ENCODE assay signal across 9 cellular contexts in the genomic region with DNA sequence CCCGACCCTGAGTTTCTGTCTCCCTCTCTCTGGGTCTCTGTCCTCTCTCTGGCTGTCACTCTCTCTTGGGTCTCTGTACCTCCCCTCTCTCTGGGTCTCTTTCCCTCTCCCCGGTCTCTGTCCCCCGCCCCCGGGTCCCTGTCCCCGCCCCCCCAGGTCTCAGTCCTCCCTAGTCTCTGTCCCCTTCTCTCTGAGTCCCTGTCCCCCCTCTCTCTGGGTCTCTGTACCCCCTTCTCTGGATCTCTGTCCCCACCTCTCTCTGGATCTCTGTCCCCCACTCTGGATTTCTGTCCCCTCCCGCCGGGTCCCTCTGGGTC. TPM values are rescaled to one million over a fixed set of nuclear protein-coding genes. Genes with fewer than 3 reads are reported as not detected.
A peak's percentile ranks its signal among the peaks of the same experiment; 100 is the strongest.
DNase-seq lines count a peak whose midpoint lies in the region; ATAC-seq and TF ChIP-seq lines count a peak whose summit lies in the region.
"Had no signal": no experiment of that assay in that cellular context is flagged by ENCODE, and none has a peak within 500 bp of the region (broad histone marks: within the 10 kb centered on the region; RNA-seq: fewer than 3 reads in every experiment).

No MANE protein-coding gene starts in this region.

- ATAC-seq in WTC11 (no peak), GM19023 (IDR thresholded peaks at IDR 0.05; ENCODE audit: unreplicated experiment) (no peak)

- peaks cover 4% of the 10 kb centered on the region for H3K9me3 Mint-ChIP-seq in WTC11

- H3K9me3 ChIP-seq in SJSA1 (replicated peaks), result no peaks in the 10 kb centered on the region; the same call in 1 of the 2 replicates
- H3K9me3 ChIP-seq in esophagus squamous epithelium, result no peaks in the 10 kb centered on the region

- no peaks in the 10 kb centered on the region for H3K27me3 Mint-ChIP-seq in WTC11 (ENCODE audit: low read depth)

- CTCF ChIA-PET in WTC11 (lab: Charles Lee), result interaction anchor here (0.8 to 2.3 kb wide), 4 partner anchors 8 to 167 kb away, joined by 3 to 14 read pairs (median 7); partner anchors contain the start of genes GYS1 and RUVBL2

- DNase-seq in GM12864 (ENCODE audit: low read depth) (no peak), SJSA1 (ENCODE audit: low read depth in 1 of 2, low spot score in 2 of 2) (no peak), esophagus squamous epithelium (lab: John Stamatoyannopoulos, UW) (no peak), WTC11 (ENCODE audit: low spot score) (no peak), NCI-H2107 treated with DMSO at 0.1 percent for 48 hours (lab: John Stamatoyannopoulos, UW; ENCODE audit: unreplicated experiment) (no peak), NCI-H510A treated with DMSO at 0.1 percent for 48 hours (lab: John Stamatoyannopoulos, UW) (no peak)

- H3K27me3 ChIP-seq in SJSA1 (replicated peaks) (no peaks in the 10 kb centered on the region), esophagus squamous epithelium (no peaks in the 10 kb centered on the region)

- H3K4me1 ChIP-seq in SJSA1 (replicated peaks) (peaks cover 40% of the 10 kb centered on the region), esophagus squamous epithelium (peaks cover 42 to 58% (median 44%) of the 10 kb centered on the region in 3 donors)

- TF ChIP-seq CTCF in GM12864 (IDR thresholded peaks at IDR 0.05; ENCODE audit: low read depth, low read length, missing control alignments) (no peak), esophagus squamous epithelium (IDR thresholded peaks at IDR 0.05) (no peak), WTC11 (IDR thresholded peaks at IDR 0.05) (no peak)

- H3K4me3 ChIP-seq in GM12864 (ENCODE audit: low read depth, low read length) (peak overlapping the region; percentile 25), SJSA1 (no peak overlapping the region), esophagus squamous epithelium (peak overlapping the region in 1 of 4 donors; percentile 9), skin epidermis (no peak overlapping the region)

- 62 to 73% methylated on average over 4 to 7 of the region's 7 CpGs for WGBS in esophagus squamous epithelium, 2 donors

- H3K36me3 ChIP-seq in SJSA1, result peaks cover 41% of the 10 kb centered on the region
- peaks cover 0 to 19% (median 0%) of the 10 kb centered on the region in 3 donors for H3K36me3 ChIP-seq in esophagus squamous epithelium

- H3K27ac ChIP-seq in SJSA1, result peak overlapping the region; percentile 67
- peak overlapping the region; percentile 84 to 95 (median 94) for H3K27ac ChIP-seq in esophagus squamous epithelium
- peak overlapping the region in 20 of 21 experiments; percentile 32 to 95 (median 88) for H3K27ac ChIP-seq in skin epidermis

- peaks cover 33% of the 10 kb centered on the region for H3K4me1 Mint-ChIP-seq in WTC11

- TF ChIP-seq POLR2A in esophagus squamous epithelium (IDR thresholded peaks at IDR 0.05), result no peak

- H3K4me3 Mint-ChIP-seq in WTC11, result no peak overlapping the region

- intact Hi-C loops in esophagus squamous epithelium (cut with DNase I), result no loop called here

- peaks cover 41% of the 10 kb centered on the region for H3K36me3 Mint-ChIP-seq in WTC11

- POLR2A ChIA-PET in WTC11 (lab: Charles Lee), result no interaction called here

- no peak overlapping the region for H3K27ac Mint-ChIP-seq in WTC11

TF ChIP-seq in WTC11, 78 proteins besides CTCF, POLR2A, EP300 and RAD21:
- TF ChIP-seq FOXK1 (CRISPR knock-in tag; IDR thresholded peaks at IDR 0.05) (no peak), GABPB1 (CRISPR knock-in tag; IDR thresholded peaks at IDR 0.05) (no peak), OVOL2 (CRISPR knock-in tag; IDR thresholded peaks at IDR 0.05; ENCODE audit: borderline replicate concordance) (no peak), ETV6 (CRISPR knock-in tag; IDR thresholded peaks at IDR 0.05) (no peak), ZNF416 (CRISPR knock-in tag; IDR thresholded peaks at IDR 0.05) (no peak), SP1 (CRISPR knock-in tag; conservative IDR thresholded peaks at IDR 0.05) (no peak), SOX15 (CRISPR knock-in tag; IDR thresholded peaks at IDR 0.05) (no peak), ZNF263 (CRISPR knock-in tag; IDR thresholded peaks at IDR 0.05; ENCODE audit: low read depth) (no peak), NR2C2 (CRISPR knock-in tag; IDR thresholded peaks at IDR 0.05) (no peak)
- TF ChIP-seq, protein P1, sequence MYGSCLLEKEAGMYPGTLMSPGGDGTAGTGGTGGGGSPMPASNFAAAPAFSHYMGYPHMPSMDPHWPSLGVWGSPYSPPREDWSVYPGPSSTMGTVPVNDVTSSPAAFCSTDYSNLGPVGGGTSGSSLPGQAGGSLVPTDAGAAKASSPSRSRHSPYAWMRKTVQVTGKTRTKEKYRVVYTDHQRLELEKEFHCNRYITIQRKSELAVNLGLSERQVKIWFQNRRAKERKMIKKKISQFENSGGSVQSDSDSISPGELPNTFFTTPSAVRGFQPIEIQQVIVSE (CRISPR knock-in tag; IDR thresholded peaks at IDR 0.05; ENCODE audit: borderline replicate concordance), result no peak
- TF ChIP-seq, protein P2, sequence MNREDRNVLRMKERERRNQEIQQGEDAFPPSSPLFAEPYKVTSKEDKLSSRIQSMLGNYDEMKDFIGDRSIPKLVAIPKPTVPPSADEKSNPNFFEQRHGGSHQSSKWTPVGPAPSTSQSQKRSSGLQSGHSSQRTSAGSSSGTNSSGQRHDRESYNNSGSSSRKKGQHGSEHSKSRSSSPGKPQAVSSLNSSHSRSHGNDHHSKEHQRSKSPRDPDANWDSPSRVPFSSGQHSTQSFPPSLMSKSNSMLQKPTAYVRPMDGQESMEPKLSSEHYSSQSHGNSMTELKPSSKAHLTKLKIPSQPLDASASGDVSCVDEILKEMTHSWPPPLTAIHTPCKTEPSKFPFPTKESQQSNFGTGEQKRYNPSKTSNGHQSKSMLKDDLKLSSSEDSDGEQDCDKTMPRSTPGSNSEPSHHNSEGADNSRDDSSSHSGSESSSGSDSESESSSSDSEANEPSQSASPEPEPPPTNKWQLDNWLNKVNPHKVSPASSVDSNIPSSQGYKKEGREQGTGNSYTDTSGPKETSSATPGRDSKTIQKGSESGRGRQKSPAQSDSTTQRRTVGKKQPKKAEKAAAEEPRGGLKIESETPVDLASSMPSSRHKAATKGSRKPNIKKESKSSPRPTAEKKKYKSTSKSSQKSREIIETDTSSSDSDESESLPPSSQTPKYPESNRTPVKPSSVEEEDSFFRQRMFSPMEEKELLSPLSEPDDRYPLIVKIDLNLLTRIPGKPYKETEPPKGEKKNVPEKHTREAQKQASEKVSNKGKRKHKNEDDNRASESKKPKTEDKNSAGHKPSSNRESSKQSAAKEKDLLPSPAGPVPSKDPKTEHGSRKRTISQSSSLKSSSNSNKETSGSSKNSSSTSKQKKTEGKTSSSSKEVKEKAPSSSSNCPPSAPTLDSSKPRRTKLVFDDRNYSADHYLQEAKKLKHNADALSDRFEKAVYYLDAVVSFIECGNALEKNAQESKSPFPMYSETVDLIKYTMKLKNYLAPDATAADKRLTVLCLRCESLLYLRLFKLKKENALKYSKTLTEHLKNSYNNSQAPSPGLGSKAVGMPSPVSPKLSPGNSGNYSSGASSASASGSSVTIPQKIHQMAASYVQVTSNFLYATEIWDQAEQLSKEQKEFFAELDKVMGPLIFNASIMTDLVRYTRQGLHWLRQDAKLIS (CRISPR knock-in tag; IDR thresholded peaks at IDR 0.05; ENCODE audit: borderline replicate concordance), result no peak

RNA-seq across cellular contexts. Expression of gene FTL, which starts 2.3 kb away (rescaled TPM):
- 2,837 and 3,145 TPM in 2 replicates for total RNA-seq in SJSA1 (2014; rRNA removed; shearing (Covaris generic))
- 1,000 to 10,000 TPM in 3 of 4 donors, 100 to 1,000 TPM in 1; 556 to 2,127 (median 1,494) TPM for total RNA-seq in esophagus squamous epithelium
- 1,061 to 1,225 TPM (median 1,202 TPM) in 3 replicates for total RNA-seq in WTC11 (2021)

RNA-seq across cellular contexts. Expression of gene BAX, which starts 8.1 kb away (rescaled TPM):
- total RNA-seq in SJSA1 (2014; rRNA removed; shearing (Covaris generic)), result 57.4 and 75.1 TPM in 2 replicates
- total RNA-seq in esophagus squamous epithelium (10 to 100 TPM; 38.9 to 42.8 (median 42.4) TPM), WTC11 (2021) (346 to 387 TPM (median 351 TPM) in 3 replicates)

RNA-seq across cellular contexts. Expression of gene DHDH, which starts 29.3 kb away (rescaled TPM):
- total RNA-seq in SJSA1 (2014; rRNA removed; shearing (Covaris generic)), result 0.16 and 1.7 TPM in 2 replicates
- total RNA-seq in esophagus squamous epithelium (1 to 10 TPM in 1 of 4 donors, under 1 TPM in 1, not detected in 2; 0.95 to 2.9 TPM), WTC11 (2021) (3.0 to 3.4 TPM (median 3.1 TPM) in 3 replicates)
- total RNA-seq: omental fat pad had no signal

RNA-seq across cellular contexts. Expression of gene GYS1, which starts 30.3 kb away (rescaled TPM):
- total RNA-seq in SJSA1 (2014; rRNA removed; shearing (Covaris generic)), result 19.5 and 38.2 TPM in 2 replicates
- total RNA-seq in esophagus squamous epithelium (10 to 100 TPM; 30.6 to 47.6 (median 39.5) TPM), WTC11 (2021) (45.9 to 52.0 TPM (median 46.1 TPM) in 3 replicates)

RNA-seq across cellular contexts. Expression of gene RUVBL2, which starts 30.9 kb away (rescaled TPM):
- 238 and 322 TPM in 2 replicates for total RNA-seq in SJSA1 (2014; rRNA removed; shearing (Covaris generic))
- total RNA-seq in esophagus squamous epithelium (100 to 1,000 TPM; 102 to 140 (median 119) TPM), WTC11 (2021) (168 to 178 TPM (median 169 TPM) in 3 replicates)
